1 cellular context compared by ENCODE assay signal in the genomic region with DNA sequence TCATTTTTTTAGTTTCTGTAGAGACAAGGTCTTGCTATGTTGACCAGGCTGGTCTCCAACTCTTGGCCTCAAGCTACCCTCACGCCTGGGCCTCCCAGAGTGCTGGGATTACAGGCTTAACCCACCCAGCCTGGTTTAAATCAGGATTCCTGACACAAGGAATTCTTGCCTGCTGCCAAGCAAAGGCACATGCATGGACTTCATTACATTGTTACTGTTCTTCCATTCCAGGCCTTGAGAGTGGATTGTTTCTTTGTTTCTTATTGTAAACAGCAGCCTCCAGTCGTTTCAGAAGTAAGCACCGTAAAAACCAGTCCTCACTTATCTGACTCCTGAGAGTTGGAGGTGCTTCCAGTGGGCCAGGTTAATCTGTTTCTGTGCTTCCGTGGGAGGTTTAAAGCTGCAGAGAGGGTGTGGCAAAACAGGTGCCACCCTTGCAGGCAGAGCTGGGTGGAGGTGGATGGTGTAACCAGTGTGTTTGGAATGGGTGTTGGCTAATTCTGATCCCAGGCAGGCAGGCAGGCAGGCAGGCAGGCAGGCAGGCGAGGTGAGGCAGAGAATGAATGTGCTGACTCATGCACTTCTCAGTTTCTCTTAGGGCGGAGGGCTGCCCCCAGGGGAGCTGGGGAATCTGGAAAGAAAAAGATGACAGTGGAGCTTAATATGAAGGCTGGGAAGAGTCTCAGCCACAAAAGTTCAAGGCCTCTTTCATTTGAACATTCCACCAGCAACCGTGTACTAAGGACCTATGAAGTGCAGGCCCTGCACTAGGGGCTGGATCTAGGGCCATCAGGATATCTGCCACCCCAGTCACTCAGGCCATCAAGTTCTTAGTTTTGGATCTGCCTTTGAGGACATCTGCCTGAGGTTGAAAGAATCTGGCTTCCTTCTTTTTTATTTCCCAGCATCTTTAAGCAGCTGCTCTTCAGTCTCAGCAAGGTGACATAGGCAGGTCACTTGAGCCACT.
TF ChIP-seq lines count a peak whose summit lies in the region.

No MANE protein-coding gene starts in this region.

TF ChIP-seq in K562, 482 proteins besides CTCF, POLR2A, EP300 and RAD21 (continued from another document and continues in another):
- TF ChIP-seq, protein P1, sequence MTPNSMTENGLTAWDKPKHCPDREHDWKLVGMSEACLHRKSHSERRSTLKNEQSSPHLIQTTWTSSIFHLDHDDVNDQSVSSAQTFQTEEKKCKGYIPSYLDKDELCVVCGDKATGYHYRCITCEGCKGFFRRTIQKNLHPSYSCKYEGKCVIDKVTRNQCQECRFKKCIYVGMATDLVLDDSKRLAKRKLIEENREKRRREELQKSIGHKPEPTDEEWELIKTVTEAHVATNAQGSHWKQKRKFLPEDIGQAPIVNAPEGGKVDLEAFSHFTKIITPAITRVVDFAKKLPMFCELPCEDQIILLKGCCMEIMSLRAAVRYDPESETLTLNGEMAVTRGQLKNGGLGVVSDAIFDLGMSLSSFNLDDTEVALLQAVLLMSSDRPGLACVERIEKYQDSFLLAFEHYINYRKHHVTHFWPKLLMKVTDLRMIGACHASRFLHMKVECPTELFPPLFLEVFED (CRISPR knock-in tag; conservative IDR thresholded peaks at IDR 0.05), result no peak
- TF ChIP-seq OTX1 (CRISPR knock-in tag; IDR thresholded peaks at IDR 0.05) (no peak), ILK (tag; IDR thresholded peaks at IDR 0.05; ENCODE audit: borderline replicate concordance, low read depth) (no peak), ZNF668 (CRISPR knock-in tag; IDR thresholded peaks at IDR 0.05) (no peak), CCNT2 (IDR thresholded peaks at IDR 0.05; ENCODE audit: borderline replicate concordance, extremely low read depth, insufficient read length, low read depth, low read length) (no peak), PHF20 (IDR thresholded peaks at IDR 0.05; ENCODE audit: partially characterized antibody) (no peak), HMGN3 (IDR thresholded peaks at IDR 0.05; ENCODE audit: borderline replicate concordance, extremely low read depth, insufficient read length, low read depth, low read length) (no peak), ZNF75A (CRISPR knock-in tag; IDR thresholded peaks at IDR 0.05) (no peak), CXXC5 (CRISPR knock-in tag; IDR thresholded peaks at IDR 0.05) (peak; percentile 49), PHTF2 (CRISPR knock-in tag; IDR thresholded peaks at IDR 0.05) (no peak), THRAP3 (IDR thresholded peaks at IDR 0.05; ENCODE audit: borderline replicate concordance) (no peak), ZNF583 (CRISPR knock-in tag; IDR thresholded peaks at IDR 0.05) (no peak), CREB1 (IDR thresholded peaks at IDR 0.05) (no peak), CREB1 (CRISPR knock-in tag; IDR thresholded peaks at IDR 0.05) (no peak), XRCC3 (IDR thresholded peaks at IDR 0.05) (no peak), TEAD4 (IDR thresholded peaks at IDR 0.05; ENCODE audit: low read length) (no peak), TEAD4 (CRISPR knock-in tag; IDR thresholded peaks at IDR 0.05; ENCODE audit: borderline replicate concordance) (no peak), RBM39 (optimal IDR thresholded peaks at IDR 0.05; ENCODE audit: low read depth, low read length) (no peak), ZFP36 (IDR thresholded peaks at IDR 0.05; ENCODE audit: low read depth, low read length, partially characterized antibody) (peak; percentile 88), MTA1 (IDR thresholded peaks at IDR 0.05; ENCODE audit: borderline replicate concordance) (no peak), FOS (IDR thresholded peaks at IDR 0.05; ENCODE audit: extremely low read depth, insufficient read length) (no peak), ZNF445 (CRISPR knock-in tag; IDR thresholded peaks at IDR 0.05; ENCODE audit: low read depth) (no peak), JUND (IDR thresholded peaks at IDR 0.05; ENCODE audit: borderline replicate concordance, low read depth, low read length) (0 out of 2 replicates have a peak, but pooled peaks have one; percentile 35), JUND (tag; IDR thresholded peaks at IDR 0.05; ENCODE audit: borderline replicate concordance, low read depth, low read length) (peak; percentile 35; the same call in 1 of the 3 replicates), ZNF217 (CRISPR knock-in tag; IDR thresholded peaks at IDR 0.05) (no peak), ZNF57 (CRISPR knock-in tag; IDR thresholded peaks at IDR 0.05) (no peak), ERF (CRISPR knock-in tag; IDR thresholded peaks at IDR 0.05) (no peak)
- TF ChIP-seq, protein P2, sequence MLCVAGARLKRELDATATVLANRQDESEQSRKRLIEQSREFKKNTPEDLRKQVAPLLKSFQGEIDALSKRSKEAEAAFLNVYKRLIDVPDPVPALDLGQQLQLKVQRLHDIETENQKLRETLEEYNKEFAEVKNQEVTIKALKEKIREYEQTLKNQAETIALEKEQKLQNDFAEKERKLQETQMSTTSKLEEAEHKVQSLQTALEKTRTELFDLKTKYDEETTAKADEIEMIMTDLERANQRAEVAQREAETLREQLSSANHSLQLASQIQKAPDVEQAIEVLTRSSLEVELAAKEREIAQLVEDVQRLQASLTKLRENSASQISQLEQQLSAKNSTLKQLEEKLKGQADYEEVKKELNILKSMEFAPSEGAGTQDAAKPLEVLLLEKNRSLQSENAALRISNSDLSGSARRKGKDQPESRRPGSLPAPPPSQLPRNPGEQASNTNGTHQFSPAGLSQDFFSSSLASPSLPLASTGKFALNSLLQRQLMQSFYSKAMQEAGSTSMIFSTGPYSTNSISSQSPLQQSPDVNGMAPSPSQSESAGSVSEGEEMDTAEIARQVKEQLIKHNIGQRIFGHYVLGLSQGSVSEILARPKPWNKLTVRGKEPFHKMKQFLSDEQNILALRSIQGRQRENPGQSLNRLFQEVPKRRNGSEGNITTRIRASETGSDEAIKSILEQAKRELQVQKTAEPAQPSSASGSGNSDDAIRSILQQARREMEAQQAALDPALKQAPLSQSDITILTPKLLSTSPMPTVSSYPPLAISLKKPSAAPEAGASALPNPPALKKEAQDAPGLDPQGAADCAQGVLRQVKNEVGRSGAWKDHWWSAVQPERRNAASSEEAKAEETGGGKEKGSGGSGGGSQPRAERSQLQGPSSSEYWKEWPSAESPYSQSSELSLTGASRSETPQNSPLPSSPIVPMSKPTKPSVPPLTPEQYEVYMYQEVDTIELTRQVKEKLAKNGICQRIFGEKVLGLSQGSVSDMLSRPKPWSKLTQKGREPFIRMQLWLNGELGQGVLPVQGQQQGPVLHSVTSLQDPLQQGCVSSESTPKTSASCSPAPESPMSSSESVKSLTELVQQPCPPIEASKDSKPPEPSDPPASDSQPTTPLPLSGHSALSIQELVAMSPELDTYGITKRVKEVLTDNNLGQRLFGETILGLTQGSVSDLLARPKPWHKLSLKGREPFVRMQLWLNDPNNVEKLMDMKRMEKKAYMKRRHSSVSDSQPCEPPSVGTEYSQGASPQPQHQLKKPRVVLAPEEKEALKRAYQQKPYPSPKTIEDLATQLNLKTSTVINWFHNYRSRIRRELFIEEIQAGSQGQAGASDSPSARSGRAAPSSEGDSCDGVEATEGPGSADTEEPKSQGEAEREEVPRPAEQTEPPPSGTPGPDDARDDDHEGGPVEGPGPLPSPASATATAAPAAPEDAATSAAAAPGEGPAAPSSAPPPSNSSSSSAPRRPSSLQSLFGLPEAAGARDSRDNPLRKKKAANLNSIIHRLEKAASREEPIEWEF (CRISPR knock-in tag; IDR thresholded peaks at IDR 0.05), result no peak
- TF ChIP-seq, protein P3, sequence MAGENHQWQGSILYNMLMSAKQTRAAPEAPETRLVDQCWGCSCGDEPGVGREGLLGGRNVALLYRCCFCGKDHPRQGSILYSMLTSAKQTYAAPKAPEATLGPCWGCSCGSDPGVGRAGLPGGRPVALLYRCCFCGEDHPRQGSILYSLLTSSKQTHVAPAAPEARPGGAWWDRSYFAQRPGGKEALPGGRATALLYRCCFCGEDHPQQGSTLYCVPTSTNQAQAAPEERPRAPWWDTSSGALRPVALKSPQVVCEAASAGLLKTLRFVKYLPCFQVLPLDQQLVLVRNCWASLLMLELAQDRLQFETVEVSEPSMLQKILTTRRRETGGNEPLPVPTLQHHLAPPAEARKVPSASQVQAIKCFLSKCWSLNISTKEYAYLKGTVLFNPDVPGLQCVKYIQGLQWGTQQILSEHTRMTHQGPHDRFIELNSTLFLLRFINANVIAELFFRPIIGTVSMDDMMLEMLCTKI (IDR thresholded peaks at IDR 0.05; ENCODE audit: partially characterized antibody), result no peak
- TF ChIP-seq, protein P4, sequence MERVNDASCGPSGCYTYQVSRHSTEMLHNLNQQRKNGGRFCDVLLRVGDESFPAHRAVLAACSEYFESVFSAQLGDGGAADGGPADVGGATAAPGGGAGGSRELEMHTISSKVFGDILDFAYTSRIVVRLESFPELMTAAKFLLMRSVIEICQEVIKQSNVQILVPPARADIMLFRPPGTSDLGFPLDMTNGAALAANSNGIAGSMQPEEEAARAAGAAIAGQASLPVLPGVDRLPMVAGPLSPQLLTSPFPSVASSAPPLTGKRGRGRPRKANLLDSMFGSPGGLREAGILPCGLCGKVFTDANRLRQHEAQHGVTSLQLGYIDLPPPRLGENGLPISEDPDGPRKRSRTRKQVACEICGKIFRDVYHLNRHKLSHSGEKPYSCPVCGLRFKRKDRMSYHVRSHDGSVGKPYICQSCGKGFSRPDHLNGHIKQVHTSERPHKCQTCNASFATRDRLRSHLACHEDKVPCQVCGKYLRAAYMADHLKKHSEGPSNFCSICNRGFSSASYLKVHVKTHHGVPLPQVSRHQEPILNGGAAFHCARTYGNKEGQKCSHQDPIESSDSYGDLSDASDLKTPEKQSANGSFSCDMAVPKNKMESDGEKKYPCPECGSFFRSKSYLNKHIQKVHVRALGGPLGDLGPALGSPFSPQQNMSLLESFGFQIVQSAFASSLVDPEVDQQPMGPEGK (CRISPR knock-in tag; IDR thresholded peaks at IDR 0.05; ENCODE audit: borderline replicate concordance), result no peak
- TF ChIP-seq, protein P5, sequence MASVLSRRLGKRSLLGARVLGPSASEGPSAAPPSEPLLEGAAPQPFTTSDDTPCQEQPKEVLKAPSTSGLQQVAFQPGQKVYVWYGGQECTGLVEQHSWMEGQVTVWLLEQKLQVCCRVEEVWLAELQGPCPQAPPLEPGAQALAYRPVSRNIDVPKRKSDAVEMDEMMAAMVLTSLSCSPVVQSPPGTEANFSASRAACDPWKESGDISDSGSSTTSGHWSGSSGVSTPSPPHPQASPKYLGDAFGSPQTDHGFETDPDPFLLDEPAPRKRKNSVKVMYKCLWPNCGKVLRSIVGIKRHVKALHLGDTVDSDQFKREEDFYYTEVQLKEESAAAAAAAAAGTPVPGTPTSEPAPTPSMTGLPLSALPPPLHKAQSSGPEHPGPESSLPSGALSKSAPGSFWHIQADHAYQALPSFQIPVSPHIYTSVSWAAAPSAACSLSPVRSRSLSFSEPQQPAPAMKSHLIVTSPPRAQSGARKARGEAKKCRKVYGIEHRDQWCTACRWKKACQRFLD (CRISPR knock-in tag; IDR thresholded peaks at IDR 0.05), result no peak
- TF ChIP-seq, protein P6, sequence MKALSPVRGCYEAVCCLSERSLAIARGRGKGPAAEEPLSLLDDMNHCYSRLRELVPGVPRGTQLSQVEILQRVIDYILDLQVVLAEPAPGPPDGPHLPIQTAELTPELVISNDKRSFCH (CRISPR knock-in tag; IDR thresholded peaks at IDR 0.05), result no peak
- TF ChIP-seq, protein P6 (tag; IDR thresholded peaks at IDR 0.05), result no peak; the same call in 1 of the 2 replicates
- TF ChIP-seq, protein P7, sequence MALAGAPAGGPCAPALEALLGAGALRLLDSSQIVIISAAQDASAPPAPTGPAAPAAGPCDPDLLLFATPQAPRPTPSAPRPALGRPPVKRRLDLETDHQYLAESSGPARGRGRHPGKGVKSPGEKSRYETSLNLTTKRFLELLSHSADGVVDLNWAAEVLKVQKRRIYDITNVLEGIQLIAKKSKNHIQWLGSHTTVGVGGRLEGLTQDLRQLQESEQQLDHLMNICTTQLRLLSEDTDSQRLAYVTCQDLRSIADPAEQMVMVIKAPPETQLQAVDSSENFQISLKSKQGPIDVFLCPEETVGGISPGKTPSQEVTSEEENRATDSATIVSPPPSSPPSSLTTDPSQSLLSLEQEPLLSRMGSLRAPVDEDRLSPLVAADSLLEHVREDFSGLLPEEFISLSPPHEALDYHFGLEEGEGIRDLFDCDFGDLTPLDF (CRISPR knock-in tag; IDR thresholded peaks at IDR 0.05), result no peak
- TF ChIP-seq, protein P8, sequence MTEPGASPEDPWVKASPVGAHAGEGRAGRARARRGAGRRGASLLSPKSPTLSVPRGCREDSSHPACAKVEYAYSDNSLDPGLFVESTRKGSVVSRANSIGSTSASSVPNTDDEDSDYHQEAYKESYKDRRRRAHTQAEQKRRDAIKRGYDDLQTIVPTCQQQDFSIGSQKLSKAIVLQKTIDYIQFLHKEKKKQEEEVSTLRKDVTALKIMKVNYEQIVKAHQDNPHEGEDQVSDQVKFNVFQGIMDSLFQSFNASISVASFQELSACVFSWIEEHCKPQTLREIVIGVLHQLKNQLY (CRISPR knock-in tag; conservative IDR thresholded peaks at IDR 0.05), result no peak
- TF ChIP-seq, protein P9, sequence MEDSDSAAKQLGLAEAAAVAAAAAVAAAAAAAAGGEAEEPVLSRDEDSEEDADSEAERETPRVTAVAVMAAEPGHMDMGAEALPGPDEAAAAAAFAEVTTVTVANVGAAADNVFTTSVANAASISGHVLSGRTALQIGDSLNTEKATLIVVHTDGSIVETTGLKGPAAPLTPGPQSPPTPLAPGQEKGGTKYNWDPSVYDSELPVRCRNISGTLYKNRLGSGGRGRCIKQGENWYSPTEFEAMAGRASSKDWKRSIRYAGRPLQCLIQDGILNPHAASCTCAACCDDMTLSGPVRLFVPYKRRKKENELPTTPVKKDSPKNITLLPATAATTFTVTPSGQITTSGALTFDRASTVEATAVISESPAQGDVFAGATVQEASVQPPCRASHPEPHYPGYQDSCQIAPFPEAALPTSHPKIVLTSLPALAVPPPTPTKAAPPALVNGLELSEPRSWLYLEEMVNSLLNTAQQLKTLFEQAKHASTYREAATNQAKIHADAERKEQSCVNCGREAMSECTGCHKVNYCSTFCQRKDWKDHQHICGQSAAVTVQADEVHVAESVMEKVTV (CRISPR knock-in tag; IDR thresholded peaks at IDR 0.05), result no peak
- TF ChIP-seq, protein P10, sequence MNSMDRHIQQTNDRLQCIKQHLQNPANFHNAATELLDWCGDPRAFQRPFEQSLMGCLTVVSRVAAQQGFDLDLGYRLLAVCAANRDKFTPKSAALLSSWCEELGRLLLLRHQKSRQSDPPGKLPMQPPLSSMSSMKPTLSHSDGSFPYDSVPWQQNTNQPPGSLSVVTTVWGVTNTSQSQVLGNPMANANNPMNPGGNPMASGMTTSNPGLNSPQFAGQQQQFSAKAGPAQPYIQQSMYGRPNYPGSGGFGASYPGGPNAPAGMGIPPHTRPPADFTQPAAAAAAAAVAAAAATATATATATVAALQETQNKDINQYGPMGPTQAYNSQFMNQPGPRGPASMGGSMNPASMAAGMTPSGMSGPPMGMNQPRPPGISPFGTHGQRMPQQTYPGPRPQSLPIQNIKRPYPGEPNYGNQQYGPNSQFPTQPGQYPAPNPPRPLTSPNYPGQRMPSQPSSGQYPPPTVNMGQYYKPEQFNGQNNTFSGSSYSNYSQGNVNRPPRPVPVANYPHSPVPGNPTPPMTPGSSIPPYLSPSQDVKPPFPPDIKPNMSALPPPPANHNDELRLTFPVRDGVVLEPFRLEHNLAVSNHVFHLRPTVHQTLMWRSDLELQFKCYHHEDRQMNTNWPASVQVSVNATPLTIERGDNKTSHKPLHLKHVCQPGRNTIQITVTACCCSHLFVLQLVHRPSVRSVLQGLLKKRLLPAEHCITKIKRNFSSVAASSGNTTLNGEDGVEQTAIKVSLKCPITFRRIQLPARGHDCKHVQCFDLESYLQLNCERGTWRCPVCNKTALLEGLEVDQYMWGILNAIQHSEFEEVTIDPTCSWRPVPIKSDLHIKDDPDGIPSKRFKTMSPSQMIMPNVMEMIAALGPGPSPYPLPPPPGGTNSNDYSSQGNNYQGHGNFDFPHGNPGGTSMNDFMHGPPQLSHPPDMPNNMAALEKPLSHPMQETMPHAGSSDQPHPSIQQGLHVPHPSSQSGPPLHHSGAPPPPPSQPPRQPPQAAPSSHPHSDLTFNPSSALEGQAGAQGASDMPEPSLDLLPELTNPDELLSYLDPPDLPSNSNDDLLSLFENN (IDR thresholded peaks at IDR 0.05; ENCODE audit: low read depth in 2 of 2, low read length in 2 of 2), result 0 out of 4 replicates have a peak, but pooled peaks of 1 of the 2 experiments have one; percentile 23
